11 cellular contexts compared by ENCODE assay signal in genomic region chr17:78147315-78147998, GRCh38. TPM values are rescaled to one million over a fixed set of nuclear protein-coding genes. Genes with fewer than 3 reads are reported as not detected.
DNase-seq lines count a peak whose midpoint lies in the region; ATAC-seq and TF ChIP-seq lines count a peak whose summit lies in the region.
"Had no signal": no experiment of that assay in that cellular context is flagged by ENCODE, and none has a peak within 500 bp of the region (broad histone marks: within the 10 kb centered on the region; RNA-seq: fewer than 3 reads in every experiment).

No MANE protein-coding gene starts in this region.

- no peak for DNase-seq in activated T-cell treated with anti-CD3 and anti-CD28 coated beads, Interleukin-2, amount 50 U/mL, for 72 hours
- DNase-seq in activated T-cell treated with anti-CD3 and anti-CD28 coated beads for 4 hours (no peak), colonic mucosa (peak; percentile 78), NCI-H2029 (lab: John Stamatoyannopoulos, UW) (no peak)
- DNase-seq in T-helper 2 cell treated with Interferon-gamma antibody and Interleukin-4, amounts not matched to agents 5 μg/mL and 100 μg/mL, for 36 hours (ENCODE audit: low spot score): no peak
- DNase-seq: activated CD8-positive, alpha-beta memory T cell treated with anti-CD3 and anti-CD28 coated beads, Interleukin-2, amount 50 U/mL, for 4 hours; stimulated activated CD4-positive, alpha-beta T cell treated with anti-CD3 and anti-CD28 coated beads, Interleukin-12 subunit alpha, Interleukin-12 subunit beta, amount 100 ng/mL, for 4 hours had no signal

- H3K27me3 ChIP-seq in colonic mucosa (no peaks in the 10 kb centered on the region), thymus (ENCODE audit: control insufficient read depth, insufficient read depth) (no peaks in the 10 kb centered on the region)

- peak overlapping the region; percentile 22 for H3K27ac ChIP-seq in colonic mucosa
- H3K27ac ChIP-seq in thymus (ENCODE audit: low read depth): peak overlapping the region; percentile 25

- peak overlapping the region; percentile 33 to 62 for H3K9ac ChIP-seq in colonic mucosa (ENCODE audit: low read depth in 2 of 2, low read length in 2 of 2)

- H3K9me3 ChIP-seq in colonic mucosa: no peaks in the 10 kb centered on the region
- no peaks in the 10 kb centered on the region for H3K9me3 ChIP-seq in thymus (ENCODE audit: control insufficient read depth)

- ATAC-seq in activated T-cell treated with anti-CD3 and anti-CD28 coated beads, Interleukin-2, amount 50 U/mL, for 72 hours (replicated peaks in 1 of 2): peak; percentile 24 to 26
- ATAC-seq in HG02981 (IDR thresholded peaks at IDR 0.05; ENCODE audit: unreplicated experiment) (peak; percentile 36), HG03521 (IDR thresholded peaks at IDR 0.05; ENCODE audit: unreplicated experiment) (no peak)

- no peak for TF ChIP-seq CTCF in colonic mucosa (IDR thresholded peaks at IDR 0.05)

- no peaks in the 10 kb centered on the region for H3K36me3 Mint-ChIP-seq in activated T-cell treated with anti-CD3 and anti-CD28 coated beads, Interleukin-2, amount 50 U/mL, for 72 hours (ENCODE audit: insufficient read depth in 2 of 2)
- peaks cover 5% of the 10 kb centered on the region for H3K36me3 Mint-ChIP-seq in T-helper 2 cell treated with Interferon-gamma antibody and Interleukin-4, amounts not matched to agents 5 μg/mL and 100 μg/mL, for 36 hours (ENCODE audit: low read depth)
- H3K36me3 Mint-ChIP-seq: mesothelial cell of epicardium had no signal

- no peaks in the 10 kb centered on the region for H3K27me3 Mint-ChIP-seq in activated T-cell treated with anti-CD3 and anti-CD28 coated beads, Interleukin-2, amount 50 U/mL, for 72 hours (ENCODE audit: low read depth)
- H3K27me3 Mint-ChIP-seq in T-helper 2 cell treated with Interferon-gamma antibody and Interleukin-4, amounts not matched to agents 5 μg/mL and 100 μg/mL, for 36 hours (ENCODE audit: low read depth): no peaks in the 10 kb centered on the region

- no peaks in the 10 kb centered on the region for H3K36me3 ChIP-seq in colonic mucosa
- H3K36me3 ChIP-seq in thymus (ENCODE audit: control insufficient read depth, insufficient read depth): peaks cover under 1% of the 10 kb centered on the region

- no peaks in the 10 kb centered on the region for H3K9me3 Mint-ChIP-seq in activated T-cell treated with anti-CD3 and anti-CD28 coated beads, Interleukin-2, amount 50 U/mL, for 72 hours
- no peaks in the 10 kb centered on the region for H3K9me3 Mint-ChIP-seq in T-helper 2 cell treated with Interferon-gamma antibody and Interleukin-4, amounts not matched to agents 5 μg/mL and 100 μg/mL, for 36 hours
- H3K9me3 Mint-ChIP-seq: mesothelial cell of epicardium had no signal

- peaks cover 23% of the 10 kb centered on the region for H3K4me1 Mint-ChIP-seq in activated T-cell treated with anti-CD3 and anti-CD28 coated beads, Interleukin-2, amount 50 U/mL, for 72 hours (ENCODE audit: low read depth)
- H3K4me1 Mint-ChIP-seq in T-helper 2 cell treated with Interferon-gamma antibody and Interleukin-4, amounts not matched to agents 5 μg/mL and 100 μg/mL, for 36 hours (ENCODE audit: low read depth): peaks cover 6% of the 10 kb centered on the region

- 55% methylated on average over 8 of the region's 8 CpGs for WGBS in thymus

- H3K4me3 Mint-ChIP-seq in activated T-cell treated with anti-CD3 and anti-CD28 coated beads, Interleukin-2, amount 50 U/mL, for 72 hours: no peak overlapping the region
- no peak overlapping the region for H3K4me3 Mint-ChIP-seq in T-helper 2 cell treated with Interferon-gamma antibody and Interleukin-4, amounts not matched to agents 5 μg/mL and 100 μg/mL, for 36 hours
- H3K4me3 Mint-ChIP-seq: mesothelial cell of epicardium had no signal

- intact Hi-C loops in colonic mucosa (cut with DNase I): no loop called here

- H3K27ac Mint-ChIP-seq in activated T-cell treated with anti-CD3 and anti-CD28 coated beads, Interleukin-2, amount 50 U/mL, for 72 hours: peak overlapping the region; percentile 50
- H3K27ac Mint-ChIP-seq in T-helper 2 cell treated with Interferon-gamma antibody and Interleukin-4, amounts not matched to agents 5 μg/mL and 100 μg/mL, for 36 hours: no peak overlapping the region
- H3K27ac Mint-ChIP-seq: mesothelial cell of epicardium had no signal

- H3K4me1 ChIP-seq in colonic mucosa (peaks cover 23% of the 10 kb centered on the region), thymus (ENCODE audit: control insufficient read depth, insufficient read depth, low read length) (no peaks in the 10 kb centered on the region)

- H3K4me3 ChIP-seq in colonic mucosa: no peak overlapping the region
- no peak overlapping the region for H3K4me3 ChIP-seq in thymus (ENCODE audit: low read length)

RNA-seq across cellular contexts. Expression of gene C17orf99, which starts 1.3 kb away (rescaled TPM):
- under 1 TPM in 1 of 2 donors, not detected in 1; 0.58 TPM for total RNA-seq in activated T-cell treated with anti-CD3 and anti-CD28 coated beads, Interleukin-2, amount 50 U/mL, for 72 hours
- under 1 TPM in 1 of 2 donors, not detected in 1; 0.20 TPM for total RNA-seq in colonic mucosa
- polyA plus RNA-seq in thymus: 9.8 TPM
- total RNA-seq: mesothelial cell of epicardium had no signal

RNA-seq across cellular contexts. Expression of gene TMC8, which starts 16.9 kb away (rescaled TPM):
- total RNA-seq in activated T-cell treated with anti-CD3 and anti-CD28 coated beads, Interleukin-2, amount 50 U/mL, for 72 hours: 100 to 1,000 TPM; 102 to 124 TPM
- total RNA-seq in colonic mucosa: 1 to 10 TPM; 5.3 to 5.4 TPM
- polyA plus RNA-seq in thymus: 196 TPM

RNA-seq across cellular contexts. Expression of gene TMC6, which starts 18.9 kb away (rescaled TPM):
- total RNA-seq in activated T-cell treated with anti-CD3 and anti-CD28 coated beads, Interleukin-2, amount 50 U/mL, for 72 hours: 100 to 1,000 TPM; 129 to 137 TPM
- total RNA-seq in colonic mucosa: 100 to 1,000 TPM; 108 to 159 TPM
- polyA plus RNA-seq in thymus: 174 TPM

RNA-seq across cellular contexts. Expression of gene SYNGR2, which starts 20.9 kb away (rescaled TPM):
- total RNA-seq in activated T-cell treated with anti-CD3 and anti-CD28 coated beads, Interleukin-2, amount 50 U/mL, for 72 hours: 10 to 100 TPM; 87.6 to 92.0 TPM
- 100 to 1,000 TPM; 256 to 395 TPM for total RNA-seq in colonic mucosa
- 149 TPM for polyA plus RNA-seq in thymus

RNA-seq across cellular contexts. Expression of gene TK1, which starts 39.4 kb away (rescaled TPM):
- total RNA-seq in activated T-cell treated with anti-CD3 and anti-CD28 coated beads, Interleukin-2, amount 50 U/mL, for 72 hours: 10 to 100 TPM; 90.6 to 90.9 TPM
- 100 to 1,000 TPM in 1 of 2 donors, 10 to 100 TPM in 1; 37.7 to 135 TPM for total RNA-seq in colonic mucosa
- 3.8 TPM for polyA plus RNA-seq in thymus

Comparison
In these comparisons a context has a peak if more than half of its experiments do, and no peak if none do; other contexts are left out.
1. RNA of gene TMC8, which starts 16.9 kb away (total RNA-seq): 102 to 124 TPM in activated T-cell treated with anti-CD3 and anti-CD28 coated beads, Interleukin-2, amount 50 U/mL, for 72 hours; 5.3 to 5.4 TPM in colonic mucosa; every median in the first group is over 10 times any median in the second.